In the genomic region with DNA sequence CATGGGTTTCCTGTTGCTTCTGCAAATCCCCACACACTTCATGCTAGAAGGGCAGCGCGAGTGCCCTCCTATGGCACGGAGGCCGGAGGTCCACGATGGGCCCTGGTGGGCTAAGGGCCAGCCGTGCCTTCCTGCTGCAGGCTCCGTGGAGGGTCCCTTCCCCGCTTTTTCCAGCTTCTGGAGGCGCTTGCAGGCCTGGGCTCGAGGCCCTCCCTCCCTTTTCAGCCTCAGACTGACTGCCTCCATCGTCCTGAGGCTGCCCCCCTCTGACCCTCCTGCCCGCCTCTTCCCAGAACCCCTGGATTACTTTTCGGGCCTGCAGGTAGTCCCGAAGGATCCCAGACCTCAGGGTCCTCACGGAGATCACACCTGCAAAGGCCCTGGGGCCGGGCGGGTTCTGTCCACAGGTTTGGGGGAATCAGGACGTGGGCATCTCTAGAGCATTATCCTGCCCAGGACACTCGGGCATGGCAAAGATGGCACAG, we compare ENCODE assay signal across 14 cellular contexts. TPM values are rescaled to one million over a fixed set of nuclear protein-coding genes. Genes with fewer than 3 reads are reported as not detected.
"Had no signal": no experiment of that assay in that cellular context is flagged by ENCODE, and none has a peak within 500 bp of the region (broad histone marks: within the 10 kb centered on the region; RNA-seq: fewer than 3 reads in every experiment).

No MANE protein-coding gene starts in this region.

- DNase-seq: activated CD4-positive, alpha-beta T cell treated with anti-CD3 and anti-CD28 coated beads, Interleukin-2, amount 50 U/mL, for 1 hour; activated naive CD4-positive, alpha-beta T cell; adrenal gland; heart right ventricle; mesenchymal stem cell; stimulated activated CD4-positive, alpha-beta T cell treated with anti-CD3 and anti-CD28 coated beads, Interleukin-1b, Interleukin-23, amount 100 ng/mL, for 48 hours; stimulated activated naive CD8-positive, alpha-beta T cell treated with anti-CD3 and anti-CD28 coated beads, Interleukin-15, amount 100 ng/mL, for 72 hours; SW 1271 had no signal

- H3K9me3 ChIP-seq: adrenal gland, gastroesophageal sphincter, right lobe of liver, thoracic aorta had no signal

- H3K27ac ChIP-seq: adrenal gland, cardiac muscle cell, gastroesophageal sphincter, heart right ventricle, right lobe of liver, thoracic aorta had no signal

- H3K4me1 ChIP-seq: adrenal gland had no signal

- H3K36me3 ChIP-seq: adrenal gland, cardiac muscle cell, gastroesophageal sphincter, heart right ventricle, right lobe of liver, thoracic aorta had no signal

- H3K4me3 ChIP-seq: adrenal gland, cardiac muscle cell, gastroesophageal sphincter, heart right ventricle, right lobe of liver, thoracic aorta had no signal

- ATAC-seq: gastroesophageal sphincter; heart right ventricle; right lobe of liver; stimulated activated naive CD8-positive, alpha-beta T cell treated with anti-CD3 and anti-CD28 coated beads, Interleukin-15, amount 100 ng/mL, for 72 hours; WTC11 had no signal

RNA-seq across cellular contexts. Expression of a gene that starts 3.2 kb away (rescaled TPM):
- total RNA-seq: gastroesophageal sphincter, heart right ventricle, omental fat pad, right lobe of liver, thoracic aorta had no signal
- polyA plus RNA-seq: adrenal gland, cardiac muscle cell, heart right ventricle had no signal
